10 cellular contexts compared by ENCODE assay signal in genomic region chr2:37645363-37645762, GRCh38.
A peak's percentile ranks its signal among the peaks of the same experiment; 100 is the strongest.
DNase-seq lines count a peak whose midpoint lies in the region; ATAC-seq and TF ChIP-seq lines count a peak whose summit lies in the region.
"Had no signal": no experiment of that assay in that cellular context is flagged by ENCODE, and none has a peak within 500 bp of the region (broad histone marks: within the 10 kb centered on the region; RNA-seq: fewer than 3 reads in every experiment).

No MANE protein-coding gene starts in this region.

- no peaks in the 10 kb centered on the region for H3K27me3 Mint-ChIP-seq in activated naive CD4-positive, alpha-beta T cell treated with anti-CD3 and anti-CD28 coated beads, Interleukin-2, amount 50 U/mL, for 24 hours

- DNase-seq in activated naive CD4-positive, alpha-beta T cell (lab: John Stamatoyannopoulos, UW): no peak
- DNase-seq in epithelial cell of prostate (ENCODE audit: low read depth, low spot score) (no peak), DMS153 treated with DMSO at 0.1 percent for 48 hours (lab: John Stamatoyannopoulos, UW; ENCODE audit: unreplicated experiment) (no peak)
- DNase-seq in stimulated activated effector memory CD8-positive, alpha-beta T cell treated with anti-CD3 and anti-CD28 coated beads, Interleukin-12 subunit alpha, Interleukin-12 subunit beta, amount 100 ng/mL, for 72 hours (ENCODE audit: low spot score in 2 of 2): no peak
- no peak for DNase-seq in activated CD4-positive, CD25-positive, alpha-beta regulatory T cell (lab: John Stamatoyannopoulos, UW)
- DNase-seq: pancreas had no signal

- H3K27ac ChIP-seq in epithelial cell of prostate: peak overlapping the region; percentile 48
- H3K27ac ChIP-seq: BLaER1, pancreas had no signal

- peaks cover 76% of the 10 kb centered on the region for H3K4me1 Mint-ChIP-seq in activated naive CD4-positive, alpha-beta T cell treated with anti-CD3 and anti-CD28 coated beads, Interleukin-2, amount 50 U/mL, for 24 hours
- peaks cover 93% of the 10 kb centered on the region for H3K4me1 Mint-ChIP-seq in stimulated activated effector memory CD8-positive, alpha-beta T cell treated with anti-CD3 and anti-CD28 coated beads, Interleukin-12 subunit alpha, Interleukin-12 subunit beta, amount 100 ng/mL, for 72 hours

- ATAC-seq in SK-N-SH treated with all-trans-retinoic acid at 6 μM for 48 hours (peak; percentile 15; the same call in 2 of the 3 replicates), GM18517 (IDR thresholded peaks at IDR 0.05; ENCODE audit: unreplicated experiment) (no peak)
- no peak for ATAC-seq in stimulated activated effector memory CD8-positive, alpha-beta T cell treated with anti-CD3 and anti-CD28 coated beads, Interleukin-12 subunit alpha, Interleukin-12 subunit beta, amount 100 ng/mL, for 72 hours
- ATAC-seq: pancreas had no signal

- no peaks in the 10 kb centered on the region for H3K9me3 Mint-ChIP-seq in activated naive CD4-positive, alpha-beta T cell treated with anti-CD3 and anti-CD28 coated beads, Interleukin-2, amount 50 U/mL, for 24 hours
- H3K9me3 Mint-ChIP-seq in stimulated activated effector memory CD8-positive, alpha-beta T cell treated with anti-CD3 and anti-CD28 coated beads, Interleukin-12 subunit alpha, Interleukin-12 subunit beta, amount 100 ng/mL, for 72 hours: no peaks in the 10 kb centered on the region

- peak overlapping the region; percentile 27 for H3K4me3 Mint-ChIP-seq in activated naive CD4-positive, alpha-beta T cell treated with anti-CD3 and anti-CD28 coated beads, Interleukin-2, amount 50 U/mL, for 24 hours
- H3K4me3 Mint-ChIP-seq in stimulated activated effector memory CD8-positive, alpha-beta T cell treated with anti-CD3 and anti-CD28 coated beads, Interleukin-12 subunit alpha, Interleukin-12 subunit beta, amount 100 ng/mL, for 72 hours: peak overlapping the region; percentile 13

- H3K36me3 Mint-ChIP-seq in activated naive CD4-positive, alpha-beta T cell treated with anti-CD3 and anti-CD28 coated beads, Interleukin-2, amount 50 U/mL, for 24 hours: peaks cover 41% of the 10 kb centered on the region
- peaks cover 80% of the 10 kb centered on the region for H3K36me3 Mint-ChIP-seq in stimulated activated effector memory CD8-positive, alpha-beta T cell treated with anti-CD3 and anti-CD28 coated beads, Interleukin-12 subunit alpha, Interleukin-12 subunit beta, amount 100 ng/mL, for 72 hours

- H3K27ac Mint-ChIP-seq in activated naive CD4-positive, alpha-beta T cell treated with anti-CD3 and anti-CD28 coated beads, Interleukin-2, amount 50 U/mL, for 24 hours: peak overlapping the region; percentile 76
- peak overlapping the region; percentile 94 for H3K27ac Mint-ChIP-seq in stimulated activated effector memory CD8-positive, alpha-beta T cell treated with anti-CD3 and anti-CD28 coated beads, Interleukin-12 subunit alpha, Interleukin-12 subunit beta, amount 100 ng/mL, for 72 hours

TF ChIP-seq in SK-N-SH treated with all-trans-retinoic acid at 6 μM for 48 hours, 23 proteins besides CTCF, POLR2A, EP300 and RAD21:
- TF ChIP-seq ZFP30 (CRISPR knock-in tag; IDR thresholded peaks at IDR 0.05): no peak
- no peak for TF ChIP-seq ARNTL (CRISPR knock-in tag; IDR thresholded peaks at IDR 0.05; ENCODE audit: borderline replicate concordance, low read depth)
- no peak for TF ChIP-seq ZNF8 (CRISPR knock-in tag; IDR thresholded peaks at IDR 0.05)
- no peak for TF ChIP-seq OSR1 (CRISPR knock-in tag; IDR thresholded peaks at IDR 0.05)
- TF ChIP-seq ZNF565 (CRISPR knock-in tag; conservative IDR thresholded peaks at IDR 0.05; ENCODE audit: low read depth): no peak
- TF ChIP-seq RARB (CRISPR knock-in tag; IDR thresholded peaks at IDR 0.05): no peak
- TF ChIP-seq ISL1 (CRISPR knock-in tag; IDR thresholded peaks at IDR 0.05): no peak
- TF ChIP-seq ESRRG (CRISPR knock-in tag; IDR thresholded peaks at IDR 0.05): no peak
- no peak for TF ChIP-seq ZC3H10 (CRISPR knock-in tag; IDR thresholded peaks at IDR 0.05)
- TF ChIP-seq, protein P1, sequence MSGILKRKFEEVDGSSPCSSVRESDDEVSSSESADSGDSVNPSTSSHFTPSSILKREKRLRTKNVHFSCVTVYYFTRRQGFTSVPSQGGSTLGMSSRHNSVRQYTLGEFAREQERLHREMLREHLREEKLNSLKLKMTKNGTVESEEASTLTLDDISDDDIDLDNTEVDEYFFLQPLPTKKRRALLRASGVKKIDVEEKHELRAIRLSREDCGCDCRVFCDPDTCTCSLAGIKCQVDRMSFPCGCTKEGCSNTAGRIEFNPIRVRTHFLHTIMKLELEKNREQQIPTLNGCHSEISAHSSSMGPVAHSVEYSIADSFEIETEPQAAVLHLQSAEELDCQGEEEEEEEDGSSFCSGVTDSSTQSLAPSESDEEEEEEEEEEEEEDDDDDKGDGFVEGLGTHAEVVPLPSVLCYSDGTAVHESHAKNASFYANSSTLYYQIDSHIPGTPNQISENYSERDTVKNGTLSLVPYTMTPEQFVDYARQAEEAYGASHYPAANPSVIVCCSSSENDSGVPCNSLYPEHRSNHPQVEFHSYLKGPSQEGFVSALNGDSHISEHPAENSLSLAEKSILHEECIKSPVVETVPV (CRISPR knock-in tag; IDR thresholded peaks at IDR 0.05): no peak
- TF ChIP-seq ZNF70 (CRISPR knock-in tag; IDR thresholded peaks at IDR 0.05): no peak
- TF ChIP-seq, protein P2, sequence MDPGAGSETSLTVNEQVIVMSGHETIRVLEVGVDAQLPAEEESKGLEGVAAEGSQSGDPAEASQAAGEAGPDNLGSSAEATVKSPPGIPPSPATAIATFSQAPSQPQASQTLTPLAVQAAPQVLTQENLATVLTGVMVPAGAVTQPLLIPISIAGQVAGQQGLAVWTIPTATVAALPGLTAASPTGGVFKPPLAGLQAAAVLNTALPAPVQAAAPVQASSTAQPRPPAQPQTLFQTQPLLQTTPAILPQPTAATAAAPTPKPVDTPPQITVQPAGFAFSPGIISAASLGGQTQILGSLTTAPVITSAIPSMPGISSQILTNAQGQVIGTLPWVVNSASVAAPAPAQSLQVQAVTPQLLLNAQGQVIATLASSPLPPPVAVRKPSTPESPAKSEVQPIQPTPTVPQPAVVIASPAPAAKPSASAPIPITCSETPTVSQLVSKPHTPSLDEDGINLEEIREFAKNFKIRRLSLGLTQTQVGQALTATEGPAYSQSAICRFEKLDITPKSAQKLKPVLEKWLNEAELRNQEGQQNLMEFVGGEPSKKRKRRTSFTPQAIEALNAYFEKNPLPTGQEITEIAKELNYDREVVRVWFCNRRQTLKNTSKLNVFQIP (CRISPR knock-in tag; IDR thresholded peaks at IDR 0.05; ENCODE audit: borderline replicate concordance, low read depth): no peak
- no peak for TF ChIP-seq CSDC2 (CRISPR knock-in tag; IDR thresholded peaks at IDR 0.05)
- no peak for TF ChIP-seq PPARA (CRISPR knock-in tag; IDR thresholded peaks at IDR 0.05; ENCODE audit: borderline replicate concordance)
- TF ChIP-seq BACH2 (CRISPR knock-in tag; IDR thresholded peaks at IDR 0.05; ENCODE audit: borderline replicate concordance): no peak
- no peak for TF ChIP-seq GLIS3 (CRISPR knock-in tag; IDR thresholded peaks at IDR 0.05)
- TF ChIP-seq SNAI2 (CRISPR knock-in tag; IDR thresholded peaks at IDR 0.05): no peak
- TF ChIP-seq TCF4 (CRISPR knock-in tag; IDR thresholded peaks at IDR 0.05; ENCODE audit: borderline replicate concordance): no peak
- TF ChIP-seq, protein P3, sequence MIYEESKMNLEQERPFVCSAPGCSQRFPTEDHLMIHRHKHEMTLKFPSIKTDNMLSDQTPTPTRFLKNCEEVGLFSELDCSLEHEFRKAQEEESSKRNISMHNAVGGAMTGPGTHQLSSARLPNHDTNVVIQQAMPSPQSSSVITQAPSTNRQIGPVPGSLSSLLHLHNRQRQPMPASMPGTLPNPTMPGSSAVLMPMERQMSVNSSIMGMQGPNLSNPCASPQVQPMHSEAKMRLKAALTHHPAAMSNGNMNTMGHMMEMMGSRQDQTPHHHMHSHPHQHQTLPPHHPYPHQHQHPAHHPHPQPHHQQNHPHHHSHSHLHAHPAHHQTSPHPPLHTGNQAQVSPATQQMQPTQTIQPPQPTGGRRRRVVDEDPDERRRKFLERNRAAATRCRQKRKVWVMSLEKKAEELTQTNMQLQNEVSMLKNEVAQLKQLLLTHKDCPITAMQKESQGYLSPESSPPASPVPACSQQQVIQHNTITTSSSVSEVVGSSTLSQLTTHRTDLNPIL (CRISPR knock-in tag; IDR thresholded peaks at IDR 0.05; ENCODE audit: low read depth): no peak
- TF ChIP-seq TSHZ2 (CRISPR knock-in tag; IDR thresholded peaks at IDR 0.05): no peak
TF ChIP-seq in SK-N-SH treated with all-trans-retinoic acid at 6 μM for 48 hours: peak in this region for 0.
